In genomic region chr11:126585388-126586302, GRCh38 we compare ENCODE assay signal across 8 cellular contexts.
A peak's percentile ranks its signal among the peaks of the same experiment; 100 is the strongest.
DNase-seq lines count a peak whose midpoint lies in the region; ATAC-seq and TF ChIP-seq lines count a peak whose summit lies in the region.

No MANE protein-coding gene starts in this region.

- H3K4ac ChIP-seq in mesendoderm (ENCODE audit: low read depth, low read length): peak overlapping the region; percentile 90

- H4K8ac ChIP-seq in mesendoderm (ENCODE audit: low read depth, low read length): peak overlapping the region; percentile 43

- H3K4me3 ChIP-seq in colonic mucosa (no peak overlapping the region), mesendoderm (ENCODE audit: low read length) (no peak overlapping the region)

- H3K18ac ChIP-seq in mesendoderm (ENCODE audit: low read length): peak overlapping the region; percentile 81

- no peak overlapping the region for H3K23ac ChIP-seq in mesendoderm (ENCODE audit: low read length)

- no peak overlapping the region for H2AK5ac ChIP-seq in mesendoderm (ENCODE audit: low read length)

- ATAC-seq in GM18519 (IDR thresholded peaks at IDR 0.05; ENCODE audit: low FRiP score, unreplicated experiment): no peak
- no peak for ATAC-seq in GM18858 (IDR thresholded peaks at IDR 0.05; ENCODE audit: unreplicated experiment)

- no peaks in the 10 kb centered on the region for H3K9me3 ChIP-seq in colonic mucosa

- intact Hi-C loops in colonic mucosa (cut with DNase I): no loop called here

- H3K9ac ChIP-seq in colonic mucosa (ENCODE audit: low read depth in 2 of 2, low read length in 2 of 2): no peak overlapping the region
- no peak overlapping the region for H3K9ac ChIP-seq in mesendoderm (ENCODE audit: low read length)

- peak; percentile 80 for DNase-seq in H4 (ENCODE audit: low spot score)
- peak; percentile 70 for DNase-seq in NCI-H460 (ENCODE audit: extremely low read depth, low read depth)
- DNase-seq in colonic mucosa: peak; percentile 56
- peak; percentile 86 for DNase-seq in mesendoderm
- no peak for DNase-seq in activated T-cell treated with anti-CD3 and anti-CD28 coated beads for 4 hours
- no peak for DNase-seq in middle frontal gyrus (ENCODE audit: extremely low spot score, low spot score)

- no peak for TF ChIP-seq CTCF in colonic mucosa (IDR thresholded peaks at IDR 0.05)

- H3K27me3 ChIP-seq in colonic mucosa (no peaks in the 10 kb centered on the region), mesendoderm (ENCODE audit: insufficient read depth, low read length, poor library complexity) (no peaks in the 10 kb centered on the region)

- no peak overlapping the region for H2BK120ac ChIP-seq in mesendoderm (ENCODE audit: low read depth, low read length)

- no peaks in the 10 kb centered on the region for H3K79me1 ChIP-seq in mesendoderm (ENCODE audit: low read length)

- H4K5ac ChIP-seq in mesendoderm (ENCODE audit: low read length): no peak overlapping the region

- H3K36me3 ChIP-seq in colonic mucosa (no peaks in the 10 kb centered on the region), mesendoderm (ENCODE audit: control insufficient read depth, insufficient read depth, low read length) (no peaks in the 10 kb centered on the region)

- H2BK15ac ChIP-seq in mesendoderm (replicated peaks; ENCODE audit: low read depth): no peak overlapping the region

- H3K4me1 ChIP-seq in colonic mucosa: no peaks in the 10 kb centered on the region
- peaks cover 5% of the 10 kb centered on the region for H3K4me1 ChIP-seq in mesendoderm (ENCODE audit: control insufficient read depth, low read depth, low read length)

- no peak overlapping the region for H2BK5ac ChIP-seq in mesendoderm (ENCODE audit: low read length)

- H3K27ac ChIP-seq in colonic mucosa (no peak overlapping the region), mesendoderm (ENCODE audit: low read depth, low read length) (peak overlapping the region; percentile 25)

- no peak overlapping the region for H3K4me2 ChIP-seq in mesendoderm (ENCODE audit: low read length)

- WGBS in mesendoderm (ENCODE audit: extremely low coverage, insufficient coverage, low lambda C conversion rate): no CpG with 5 or more reads among the region's 36 CpGs

- H3K56ac ChIP-seq in mesendoderm (ENCODE audit: low read length): peak overlapping the region; percentile 40

- H3K79me2 ChIP-seq in mesendoderm (ENCODE audit: control insufficient read depth, insufficient read depth, low read length): no peaks in the 10 kb centered on the region

Comparison
In these comparisons a context has a peak if more than half of its experiments do, and no peak if none do; other contexts are left out.
1. DNase-seq: peak in H4 (single experiment), NCI-H460 (single experiment), colonic mucosa (single experiment) and mesendoderm (single experiment); none in activated T-cell treated with anti-CD3 and anti-CD28 coated beads for 4 hours (single experiment) and middle frontal gyrus (single experiment).